ENCODE assay signal across 29 cellular contexts in genomic region chr3:102665183-102665582, GRCh38.
A peak's percentile ranks its signal among the peaks of the same experiment; 100 is the strongest.
DNase-seq lines count a peak whose midpoint lies in the region; ATAC-seq, FAIRE-seq and TF ChIP-seq lines count a peak whose summit lies in the region.
"Had no signal": no experiment of that assay in that cellular context is flagged by ENCODE, and none has a peak within 500 bp of the region (broad histone marks: within the 10 kb centered on the region; RNA-seq: fewer than 3 reads in every experiment).

No MANE protein-coding gene starts in this region.

- H3K4me3 ChIP-seq in liver (ENCODE audit: low read depth in 1 of 3, low read length in 3 of 3) (no peak overlapping the region), HepG2 (replicated peaks in 1 of 3; ENCODE audit: insufficient read depth in 1 of 3, low read depth in 2 of 3, low read length in 3 of 3) (no peak overlapping the region)
- H3K4me3 ChIP-seq: A549; BLaER1; BLaER1 treated with 17β-estradiol and CSF1 and Interleukin-3, amounts not matched to agents 10 nM and 100 nM had no signal

- no peak for FAIRE-seq in HepG2 (lab: Jason Lieb, UNC)
- FAIRE-seq: A204.1, A549, D721Med had no signal

- H4K20me1 ChIP-seq in HepG2 (ENCODE audit: insufficient read depth, low read length) = no peaks in the 10 kb centered on the region
- H4K20me1 ChIP-seq: BLaER1; BLaER1 treated with 17β-estradiol and CSF1 and Interleukin-3, amounts not matched to agents 10 nM and 100 nM had no signal

- no peak for ATAC-seq in HepG2
- ATAC-seq: A549; CD8-positive, alpha-beta T cell had no signal

- no peaks in the 10 kb centered on the region for H3K9me3 ChIP-seq in liver (ENCODE audit: control insufficient read depth in 4 of 4, low read length in 3 of 4)
- H3K9me3 ChIP-seq in HepG2 (ENCODE audit: low read length) = no peaks in the 10 kb centered on the region
- H3K9me3 ChIP-seq: A549; BE2C; BLaER1; BLaER1 treated with 17β-estradiol and CSF1 and Interleukin-3, amounts not matched to agents 10 nM and 100 nM; Caco-2 had no signal

- H3K36me3 ChIP-seq in liver (ENCODE audit: control insufficient read depth in 4 of 4, insufficient read depth in 3 of 4, low read depth in 1 of 4, low read length in 3 of 4) = no peaks in the 10 kb centered on the region
- no peaks in the 10 kb centered on the region for H3K36me3 ChIP-seq in HepG2 (replicated peaks in 1 of 2; ENCODE audit: control insufficient read depth in 1 of 2, insufficient read depth in 2 of 2, low read length in 2 of 2)
- H3K36me3 ChIP-seq: BE2C; BLaER1; BLaER1 treated with 17β-estradiol and CSF1 and Interleukin-3, amounts not matched to agents 10 nM and 100 nM had no signal

- intact Hi-C loops in HepG2 (cut with micrococcal nuclease; ENCODE audit: unreplicated experiment) = no loop called here

- no peak for TF ChIP-seq EP300 in HepG2 (IDR thresholded peaks at IDR 0.05; ENCODE audit: low read depth in 2 of 2, low read length in 2 of 2)
- TF ChIP-seq EP300 in HepG2 (CRISPR knock-in tag; IDR thresholded peaks at IDR 0.05; ENCODE audit: borderline replicate concordance) = no peak

- no peak for DNase-seq in HepG2 (ENCODE audit: low spot score)
- DNase-seq: 8988T; ACHN; AML-193; BE2C; C1 segment of cervical spinal cord; Caco-2; Calu3; CD4-positive, alpha-beta memory T cell; CD4-positive, alpha-beta T cell; CD4-positive, CD25-positive, alpha-beta regulatory T cell; CD8-positive, alpha-beta memory T cell; CD8-positive, alpha-beta T cell; COR-L47; DMS 273 treated with DMSO at 0.1 percent for 48 hours; DMS153; DMS53; DMS79; DMS79 treated with DMSO at 0.1 percent for 48 hours; DND-41; EL had no signal

- TF ChIP-seq POLR2A in HepG2 (IDR thresholded peaks at IDR 0.05; ENCODE audit: insufficient read depth in 1 of 2, low read depth in 2 of 2, low read length in 2 of 2) = no peak

- H3K27me3 ChIP-seq in liver (ENCODE audit: control insufficient read depth in 4 of 4, insufficient read depth in 4 of 4, low read length in 3 of 4) (no peaks in the 10 kb centered on the region), HepG2 (ENCODE audit: control insufficient read depth in 1 of 2, insufficient read depth in 2 of 2, low read length in 2 of 2) (no peaks in the 10 kb centered on the region; a peak in 1 of 5 replicates)
- H3K27me3 ChIP-seq: BE2C; BLaER1; BLaER1 treated with 17β-estradiol and CSF1 and Interleukin-3, amounts not matched to agents 10 nM and 100 nM had no signal

- H3K4me1 ChIP-seq in liver (ENCODE audit: control insufficient read depth in 4 of 4, insufficient read depth in 4 of 4, low read length in 3 of 4) (peaks cover 4 to 27% (median 19%) of the 10 kb centered on the region in 4 donors), HepG2 (ENCODE audit: insufficient read depth, low read length) (no peaks in the 10 kb centered on the region)
- H3K4me1 ChIP-seq: A549, BE2C, Caco-2 had no signal

- in situ Hi-C loops in HepG2 (cut with HindIII; ENCODE audit: extremely low pct_ligation_motif_present, low pct_unique_long_range_greater_than_20kb) = loop anchor here (25.0 kb wide), 1 partner anchor 747 kb away; no protein-coding TSS in a partner anchor

- no peak overlapping the region for H3K27ac ChIP-seq in liver (ENCODE audit: low read depth in 1 of 2, low read length in 2 of 2)
- no peak overlapping the region for H3K27ac ChIP-seq in HepG2 (ENCODE audit: extremely low read length, insufficient read depth, low read length)
- H3K27ac ChIP-seq: 22Rv1; A549; BLaER1; BLaER1 treated with 17β-estradiol and CSF1 and Interleukin-3, amounts not matched to agents 10 nM and 100 nM; C4-2B had no signal

- TF ChIP-seq CTCF in liver (IDR thresholded peaks at IDR 0.05; ENCODE audit: low read depth, low read length, missing input control) = no peak
- TF ChIP-seq CTCF in HepG2 (CRISPR knock-in tag; IDR thresholded peaks at IDR 0.05) = no peak

- WGBS in liver = 86% methylated on average over 4 of the region's 4 CpGs
- WGBS in HepG2 (ENCODE audit: low lambda C conversion rate) = 2% methylated on average over 4 of the region's 4 CpGs

- H3K4me2 ChIP-seq in HepG2 (ENCODE audit: low read depth, low read length) = no peak overlapping the region
- H3K4me2 ChIP-seq: A549; BLaER1; BLaER1 treated with 17β-estradiol and CSF1 and Interleukin-3, amounts not matched to agents 10 nM and 100 nM had no signal

- no peak overlapping the region for H2AFZ ChIP-seq in HepG2 (ENCODE audit: low read length)

- no TSS peak for BruUV-seq in HepG2 (replicated peaks; lab: Mats Ljungman, UMichigan)

- TF ChIP-seq RAD21 in liver (IDR thresholded peaks at IDR 0.05) (no peak), HepG2 (CRISPR knock-in tag; IDR thresholded peaks at IDR 0.05) (no peak)

- CTCF ChIA-PET in HepG2 (lab: Yijun Ruan, JAX; ENCODE audit: low intra/inter-chr PET ratio, low total read pairs) = no interaction called here

- no peak overlapping the region for H3K9ac ChIP-seq in liver (ENCODE audit: low read depth in 1 of 2, low read length in 2 of 2)
- no peak overlapping the region for H3K9ac ChIP-seq in HepG2 (ENCODE audit: insufficient read depth, low read depth, low read length)
- H3K9ac ChIP-seq: BLaER1; BLaER1 treated with 17β-estradiol and CSF1 and Interleukin-3, amounts not matched to agents 10 nM and 100 nM had no signal

- H3K79me2 ChIP-seq in HepG2 (ENCODE audit: insufficient read depth, low read length) = no peaks in the 10 kb centered on the region

- POLR2A ChIA-PET in HepG2 (lab: Yijun Ruan, JAX) = no interaction called here

TF ChIP-seq in liver, 16 proteins besides CTCF, POLR2A, EP300 and RAD21 (continues in another document):
- TF ChIP-seq GABPA (IDR thresholded peaks at IDR 0.05 in 1 of 2, conservative IDR thresholded peaks at IDR 0.05 in 1 of 2) = no peak
- no peak for TF ChIP-seq EGR1 (IDR thresholded peaks at IDR 0.05; ENCODE audit: low read depth in 2 of 2)
- no peak for TF ChIP-seq TAF1 (conservative IDR thresholded peaks at IDR 0.05)
- TF ChIP-seq HNF4G (IDR thresholded peaks at IDR 0.05) = peak; percentile 56
- peak in 1 of 2 donors; percentile 44 for TF ChIP-seq RXRA (IDR thresholded peaks at IDR 0.05)
- no peak for TF ChIP-seq NR2F2 (IDR thresholded peaks at IDR 0.05)
- no peak for TF ChIP-seq FOXA1 (IDR thresholded peaks at IDR 0.05)
- no peak for TF ChIP-seq YY1 (IDR thresholded peaks at IDR 0.05)
- TF ChIP-seq JUND (IDR thresholded peaks at IDR 0.05) = no peak
- TF ChIP-seq ATF3 (IDR thresholded peaks at IDR 0.05) = no peak
- peak; percentile 78 for TF ChIP-seq SP1 (IDR thresholded peaks at IDR 0.05)

TF ChIP-seq in HepG2, 621 proteins besides CTCF, POLR2A, EP300 and RAD21 (continues in another document):
- TF ChIP-seq MEIS1 (CRISPR knock-in tag; IDR thresholded peaks at IDR 0.05; ENCODE audit: borderline replicate concordance) (no peak), ZNF281 (CRISPR knock-in tag; IDR thresholded peaks at IDR 0.05; ENCODE audit: borderline replicate concordance) (no peak), ZNF441 (CRISPR knock-in tag; IDR thresholded peaks at IDR 0.05; ENCODE audit: borderline replicate concordance) (no peak)
- TF ChIP-seq, protein P1, sequence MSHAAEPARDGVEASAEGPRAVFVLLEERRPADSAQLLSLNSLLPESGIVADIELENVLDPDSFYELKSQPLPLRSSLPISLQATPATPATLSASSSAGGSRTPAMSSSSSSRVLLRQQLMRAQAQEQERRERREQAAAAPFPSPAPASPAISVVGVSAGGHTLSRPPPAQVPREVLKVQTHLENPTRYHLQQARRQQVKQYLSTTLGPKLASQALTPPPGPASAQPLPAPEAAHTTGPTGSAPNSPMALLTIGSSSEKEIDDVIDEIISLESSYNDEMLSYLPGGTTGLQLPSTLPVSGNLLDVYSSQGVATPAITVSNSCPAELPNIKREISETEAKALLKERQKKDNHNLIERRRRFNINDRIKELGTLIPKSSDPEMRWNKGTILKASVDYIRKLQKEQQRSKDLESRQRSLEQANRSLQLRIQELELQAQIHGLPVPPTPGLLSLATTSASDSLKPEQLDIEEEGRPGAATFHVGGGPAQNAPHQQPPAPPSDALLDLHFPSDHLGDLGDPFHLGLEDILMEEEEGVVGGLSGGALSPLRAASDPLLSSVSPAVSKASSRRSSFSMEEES (CRISPR knock-in tag; IDR thresholded peaks at IDR 0.05) = no peak
